Comparison of ENCODE assay signal across 16 cellular contexts in the genomic region with DNA sequence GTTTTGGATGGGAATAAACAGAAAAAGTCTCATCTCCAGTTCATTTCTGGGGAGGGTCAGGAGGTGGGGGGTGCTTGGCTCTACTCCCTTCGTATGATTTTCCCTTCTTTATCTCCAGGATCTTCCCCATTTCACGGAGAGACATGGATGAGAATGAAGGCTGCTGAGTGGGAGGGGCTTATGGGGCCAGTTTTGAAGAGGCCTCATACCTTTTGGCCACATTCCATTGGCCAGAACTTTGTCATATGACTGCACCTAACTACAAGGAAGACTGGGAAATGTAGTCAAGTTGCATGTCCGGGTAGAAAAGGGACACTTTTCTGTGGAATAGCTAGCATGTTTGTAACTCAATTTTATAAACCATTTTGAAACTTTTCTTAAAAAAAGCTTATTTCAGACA.
A peak's percentile ranks its signal among the peaks of the same experiment; 100 is the strongest.
DNase-seq lines count a peak whose midpoint lies in the region; ATAC-seq and TF ChIP-seq lines count a peak whose summit lies in the region.
"Had no signal": no experiment of that assay in that cellular context is flagged by ENCODE, and none has a peak within 500 bp of the region (broad histone marks: within the 10 kb centered on the region; RNA-seq: fewer than 3 reads in every experiment).

No MANE protein-coding gene starts in this region.

- H3K23me2 ChIP-seq in H9 (ENCODE audit: insufficient read length, low read depth, low read length, poor library complexity, severe bottlenecking): no peaks in the 10 kb centered on the region

- H3K27ac Mint-ChIP-seq in H9 (no peak overlapping the region; a peak in 1 of 7 replicates), mesothelial cell of epicardium (no peak overlapping the region)
- peak overlapping the region; percentile 15 for H3K27ac Mint-ChIP-seq in central memory CD8-positive, alpha-beta T cell (ENCODE audit: low read depth)
- H3K27ac Mint-ChIP-seq: CD8-positive, alpha-beta T cell; stimulated activated naive CD8-positive, alpha-beta T cell treated with anti-CD3 and anti-CD28 coated beads, Interleukin-15, Interleukin-2, amounts not matched to agents 100 ng/mL and 50 ng/mL, for 24 hours had no signal

- H3K14ac ChIP-seq in H9 (ENCODE audit: insufficient read depth, low read length): no peak overlapping the region

- no peaks in the 10 kb centered on the region for H4K20me1 ChIP-seq in H9 (ENCODE audit: control insufficient read depth, insufficient read depth, insufficient read length)

- no peak overlapping the region for H2BK20ac ChIP-seq in H9 (ENCODE audit: low read depth, low read length, poor library complexity, severe bottlenecking)

- TF ChIP-seq CTCF in H9 (conservative IDR thresholded peaks at IDR 0.05) (no peak), mesothelial cell of epicardium (IDR thresholded peaks at IDR 0.05; ENCODE audit: unreplicated experiment) (no peak)

- no peak overlapping the region for H3K4me2 ChIP-seq in H9 (ENCODE audit: insufficient read depth, insufficient read length, low read length)

- no peak overlapping the region for H3K56ac ChIP-seq in H9 (ENCODE audit: insufficient read length, low read depth, low read length)

- H3K23ac ChIP-seq in H9 (ENCODE audit: insufficient read length, low read depth, low read length): no peak overlapping the region

- no CpG with 5 or more reads among the region's 3 CpGs for WGBS in H9 (ENCODE audit: extremely low coverage, insufficient read length, low lambda C conversion rate)

- H3K18ac ChIP-seq in H9 (ENCODE audit: insufficient read length, low read depth, low read length): no peak overlapping the region

- H3K27me3 Mint-ChIP-seq in H9 (ENCODE audit: low read depth) (no peaks in the 10 kb centered on the region), mesothelial cell of epicardium (ENCODE audit: low read depth) (no peaks in the 10 kb centered on the region)
- peaks cover 50% of the 10 kb centered on the region for H3K27me3 Mint-ChIP-seq in central memory CD8-positive, alpha-beta T cell
- H3K27me3 Mint-ChIP-seq: stimulated activated naive CD8-positive, alpha-beta T cell treated with anti-CD3 and anti-CD28 coated beads, Interleukin-15, Interleukin-2, amounts not matched to agents 100 ng/mL and 50 ng/mL, for 24 hours had no signal

- no peak overlapping the region for H2BK5ac ChIP-seq in H9 (ENCODE audit: insufficient read length, low read length)

- H2AFZ ChIP-seq in H9 (ENCODE audit: low read length): no peak overlapping the region

- no peak overlapping the region for H2BK120ac ChIP-seq in H9 (ENCODE audit: low read depth, low read length, poor library complexity, severe bottlenecking)

- H3K4ac ChIP-seq in H9 (ENCODE audit: low read depth, low read length): no peak overlapping the region

- H3K9me3 ChIP-seq in H9 (ENCODE audit: control insufficient read depth, low read depth, low read length): no peaks in the 10 kb centered on the region

- H3K9me3 Mint-ChIP-seq in H9 (no peaks in the 10 kb centered on the region), mesothelial cell of epicardium (no peaks in the 10 kb centered on the region)
- no peaks in the 10 kb centered on the region for H3K9me3 Mint-ChIP-seq in central memory CD8-positive, alpha-beta T cell
- H3K9me3 Mint-ChIP-seq: CD8-positive, alpha-beta T cell; stimulated activated naive CD8-positive, alpha-beta T cell treated with anti-CD3 and anti-CD28 coated beads, Interleukin-15, Interleukin-2, amounts not matched to agents 100 ng/mL and 50 ng/mL, for 24 hours had no signal

- peaks cover 0 to 7% (median 5%) of the 10 kb centered on the region in 3 experiments; a peak in 3 of 7 replicates for H3K36me3 Mint-ChIP-seq in H9 (ENCODE audit: insufficient read depth in 1 of 3, low read depth in 3 of 3)
- no peaks in the 10 kb centered on the region for H3K36me3 Mint-ChIP-seq in central memory CD8-positive, alpha-beta T cell (ENCODE audit: insufficient read depth)
- peaks cover 7% of the 10 kb centered on the region for H3K36me3 Mint-ChIP-seq in mesothelial cell of epicardium
- H3K36me3 Mint-ChIP-seq: CD8-positive, alpha-beta T cell had no signal

- no peak overlapping the region for H2BK12ac ChIP-seq in H9 (ENCODE audit: insufficient read length, low read depth, low read length)

- no peaks in the 10 kb centered on the region for H3K27me3 ChIP-seq in H9 (ENCODE audit: insufficient read depth, low read length)
- H3K27me3 ChIP-seq: foreskin keratinocyte had no signal

- no peak overlapping the region for H3K9ac ChIP-seq in H9 (ENCODE audit: extremely low read depth, insufficient read length, low read length)

- DNase-seq in H9 (peak; percentile 68), M059J (ENCODE audit: low read depth) (peak; percentile 48), mesothelial cell of epicardium (ENCODE audit: low spot score in 2 of 2, unreplicated experiment in 2 of 2) (no peak), NCI-H524 (lab: John Stamatoyannopoulos, UW) (no peak), NCI-H1436 (lab: John Stamatoyannopoulos, UW) (no peak), NCI-H748 (lab: John Stamatoyannopoulos, UW; ENCODE audit: unreplicated experiment) (no peak)
- no peak for DNase-seq in central memory CD8-positive, alpha-beta T cell (ENCODE audit: low spot score in 2 of 2)
- DNase-seq: activated CD4-positive, alpha-beta T cell treated with anti-CD3 and anti-CD28 coated beads, Interleukin-2, amount 50 U/mL, for 4 hours; CD8-positive, alpha-beta T cell; HCEC 1CT; left ventricle myocardium superior; NCI-H446 treated with DMSO at 0.1 percent for 48 hours; occipital lobe; stimulated activated CD4-positive, alpha-beta T cell treated with anti-CD3 and anti-CD28 coated beads, Interleukin-2, amount 100 ng/mL, for 48 hours had no signal

- no peak overlapping the region for H4K8ac ChIP-seq in H9 (replicated peaks; ENCODE audit: insufficient read length, low read depth, low read length)

- peak overlapping the region; percentile 24 to 42; a peak in 2 of 5 replicates for H3K4me3 Mint-ChIP-seq in H9
- no peak overlapping the region for H3K4me3 Mint-ChIP-seq in central memory CD8-positive, alpha-beta T cell
- H3K4me3 Mint-ChIP-seq in mesothelial cell of epicardium: peak overlapping the region; percentile 50
- H3K4me3 Mint-ChIP-seq: CD8-positive, alpha-beta T cell; stimulated activated naive CD8-positive, alpha-beta T cell treated with anti-CD3 and anti-CD28 coated beads, Interleukin-15, Interleukin-2, amounts not matched to agents 100 ng/mL and 50 ng/mL, for 24 hours had no signal

- no peak for ATAC-seq in central memory CD8-positive, alpha-beta T cell (replicated peaks; ENCODE audit: extremely low read depth, poor library complexity, severe bottlenecking)
- ATAC-seq: CD8-positive, alpha-beta T cell; foreskin keratinocyte; left ventricle myocardium superior had no signal

- H3K4me1 Mint-ChIP-seq in H9 (peaks cover 11 to 15% of the 10 kb centered on the region in 2 experiments), mesothelial cell of epicardium (peaks cover 9% of the 10 kb centered on the region)
- H3K4me1 Mint-ChIP-seq in central memory CD8-positive, alpha-beta T cell: no peaks in the 10 kb centered on the region

- no peaks in the 10 kb centered on the region for H3K79me1 ChIP-seq in H9 (ENCODE audit: insufficient read depth, low read depth, low read length, poor library complexity, severe bottlenecking)

- H3K27ac ChIP-seq in H9 (ENCODE audit: insufficient read length, low read depth, low read length): no peak overlapping the region
- H3K27ac ChIP-seq: foreskin keratinocyte had no signal

- H3T11ph ChIP-seq in H9 (ENCODE audit: low read length): no peak overlapping the region

- H2AK5ac ChIP-seq in H9 (ENCODE audit: insufficient read length, low read length): no peak overlapping the region

- peaks cover 1% of the 10 kb centered on the region; the same call in 1 of the 2 replicates for H3K79me2 ChIP-seq in H9 (ENCODE audit: insufficient read depth, low read length)

- H3K4me1 ChIP-seq in H9 (ENCODE audit: insufficient read depth, low read length): no peaks in the 10 kb centered on the region
- H3K4me1 ChIP-seq: foreskin keratinocyte had no signal

- no peak overlapping the region for H4K91ac ChIP-seq in H9 (ENCODE audit: insufficient read length, low read depth, low read length)

- no peak overlapping the region for H2BK15ac ChIP-seq in H9 (ENCODE audit: low read depth, low read length)

- no peak overlapping the region for H4K5ac ChIP-seq in H9 (ENCODE audit: insufficient read length, low read depth, low read length)

Comparison
In these comparisons a context has a peak if more than half of its experiments do, and no peak if none do; other contexts are left out.
1. DNase-seq: peak in H9 (single experiment) and M059J (single experiment); none in central memory CD8-positive, alpha-beta T cell (0 of 2), mesothelial cell of epicardium (0 of 2), NCI-H524 (0 of 2), NCI-H1436 (single experiment) and NCI-H748 (single experiment).